ENCODE assay signal across 8 cellular contexts in genomic region chr14:100285021-100285912, GRCh38.
DNase-seq lines count a peak whose midpoint lies in the region; ATAC-seq and TF ChIP-seq lines count a peak whose summit lies in the region.

No MANE protein-coding gene starts in this region.

- H3K27ac Mint-ChIP-seq in activated T-cell treated with anti-CD3 and anti-CD28 coated beads, Interleukin-2, amount 50 U/mL, for 24 hours, result peak overlapping the region; percentile 90
- peak overlapping the region in 2 of 3 experiments; percentile 73 to 87 for H3K27ac Mint-ChIP-seq in nephron

- peak overlapping the region; percentile 73 for H3K4me3 Mint-ChIP-seq in activated T-cell treated with anti-CD3 and anti-CD28 coated beads, Interleukin-2, amount 50 U/mL, for 24 hours
- peak overlapping the region; percentile 77 to 89 (median 79) for H3K4me3 Mint-ChIP-seq in nephron

- peak; percentile 54 for DNase-seq in NCI-H774 (lab: John Stamatoyannopoulos, UW)
- DNase-seq in activated T-cell treated with anti-CD3 and anti-CD28 coated beads, Interleukin-2, amount 50 U/mL, for 24 hours, result peak; percentile 88
- peak; percentile 50 for DNase-seq in fibroblast of gingiva (ENCODE audit: low read depth)

- H3K9me3 ChIP-seq in BLaER1 (no peaks in the 10 kb centered on the region), stomach smooth muscle (ENCODE audit: control insufficient read depth in 2 of 2, low read length in 2 of 2) (no peaks in the 10 kb centered on the region)

- H3K4me2 ChIP-seq in BLaER1, result peak overlapping the region; percentile 96

- peak overlapping the region; percentile 78 for H3K4me3 ChIP-seq in BLaER1
- H3K4me3 ChIP-seq in stomach smooth muscle (ENCODE audit: low read length in 2 of 2), result peak overlapping the region; percentile 67 to 77

- no peaks in the 10 kb centered on the region for H3K27me3 Mint-ChIP-seq in activated T-cell treated with anti-CD3 and anti-CD28 coated beads, Interleukin-2, amount 50 U/mL, for 24 hours
- no peaks in the 10 kb centered on the region for H3K27me3 Mint-ChIP-seq in nephron (ENCODE audit: low read depth)

- H3K9ac ChIP-seq in BLaER1 (peak overlapping the region; percentile 94), stomach smooth muscle (ENCODE audit: low read length in 2 of 2) (peak overlapping the region; percentile 70 to 73)

- peaks cover 37% of the 10 kb centered on the region for H3K36me3 ChIP-seq in BLaER1
- peaks cover 0 to 4% of the 10 kb centered on the region in 2 donors for H3K36me3 ChIP-seq in stomach smooth muscle (ENCODE audit: control insufficient read depth in 2 of 2, insufficient read depth in 2 of 2, low read length in 2 of 2)

- H3K27me3 ChIP-seq in BLaER1 (no peaks in the 10 kb centered on the region), stomach smooth muscle (ENCODE audit: control insufficient read depth in 1 of 2, insufficient read depth in 2 of 2, low read length in 2 of 2) (no peaks in the 10 kb centered on the region)

- peaks cover 16% of the 10 kb centered on the region for H3K4me1 Mint-ChIP-seq in activated T-cell treated with anti-CD3 and anti-CD28 coated beads, Interleukin-2, amount 50 U/mL, for 24 hours (ENCODE audit: low read depth)
- peaks cover 16% of the 10 kb centered on the region for H3K4me1 Mint-ChIP-seq in nephron

- H3K27ac ChIP-seq in BLaER1 (peak overlapping the region; percentile 98), stomach smooth muscle (ENCODE audit: low read length) (peak overlapping the region; percentile 55)

- TF ChIP-seq CTCF in nephron (IDR thresholded peaks at IDR 0.05; ENCODE audit: unreplicated experiment in 3 of 3), result peak; percentile 72 to 77 (median 75)

- peak; percentile 50 for ATAC-seq in GM18870 (IDR thresholded peaks at IDR 0.05; ENCODE audit: unreplicated experiment)
- ATAC-seq in HG03108 (IDR thresholded peaks at IDR 0.05; ENCODE audit: unreplicated experiment), result peak; percentile 87

- H3K36me3 Mint-ChIP-seq in activated T-cell treated with anti-CD3 and anti-CD28 coated beads, Interleukin-2, amount 50 U/mL, for 24 hours (ENCODE audit: low read depth), result peaks cover 22% of the 10 kb centered on the region
- peaks cover 5% of the 10 kb centered on the region for H3K36me3 Mint-ChIP-seq in nephron (ENCODE audit: low read depth)

- H4K20me1 ChIP-seq in BLaER1, result peaks cover 80% of the 10 kb centered on the region

- H3K4me1 ChIP-seq in BLaER1 (peaks cover 98% of the 10 kb centered on the region), stomach smooth muscle (ENCODE audit: control insufficient read depth, insufficient read depth, low read length) (peaks cover 18% of the 10 kb centered on the region)

- no peaks in the 10 kb centered on the region for H3K9me3 Mint-ChIP-seq in activated T-cell treated with anti-CD3 and anti-CD28 coated beads, Interleukin-2, amount 50 U/mL, for 24 hours
- H3K9me3 Mint-ChIP-seq in nephron, result no peaks in the 10 kb centered on the region

Comparison
In these comparisons a context has a peak if more than half of its experiments do, and no peak if none do; other contexts are left out.
1. Peak in every context shown above with its lines: DNase-seq, ATAC-seq, H3K4me3 ChIP-seq and H3K27ac ChIP-seq.